Comparison of ENCODE assay signal across 25 cellular contexts in the genomic region with DNA sequence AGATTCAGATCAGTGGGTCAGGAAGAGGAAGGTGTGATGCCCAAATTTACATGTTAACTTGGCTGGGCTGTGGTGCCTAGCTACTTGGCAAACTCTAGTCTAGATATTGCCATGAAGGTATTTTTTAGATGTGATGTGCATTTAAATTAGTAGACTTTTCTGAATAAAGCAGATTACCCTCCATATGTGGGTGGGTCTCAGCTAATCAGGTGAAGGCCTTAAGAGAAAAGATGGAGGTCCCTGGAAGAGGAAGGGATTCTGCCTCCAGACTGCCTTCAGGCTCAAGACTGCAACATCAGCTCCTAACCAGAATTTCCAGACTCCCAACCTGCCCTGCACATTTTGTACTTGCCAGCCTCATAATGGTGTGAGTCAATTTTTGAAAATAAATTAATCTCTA.
DNase-seq lines count a peak whose midpoint lies in the region; ATAC-seq, FAIRE-seq and TF ChIP-seq lines count a peak whose summit lies in the region.
"Had no signal": no experiment of that assay in that cellular context is flagged by ENCODE, and none has a peak within 500 bp of the region (broad histone marks: within the 10 kb centered on the region; RNA-seq: fewer than 3 reads in every experiment).

No MANE protein-coding gene starts in this region.

- no peak overlapping the region for H3K4me2 ChIP-seq in K562 (ENCODE audit: insufficient read depth, low read length)
- H3K4me2 ChIP-seq: BLaER1 had no signal

- H3K9me3 ChIP-seq in HEK293 (ENCODE audit: control insufficient read depth, insufficient read depth, low read depth, low read length) = no peaks in the 10 kb centered on the region
- no peaks in the 10 kb centered on the region for H3K9me3 ChIP-seq in K562 (replicated peaks; ENCODE audit: control insufficient read depth, insufficient read depth, low read depth, low read length)
- H3K9me3 ChIP-seq in CD8-positive, alpha-beta T cell (ENCODE audit: low read length) = no peaks in the 10 kb centered on the region
- H3K9me3 ChIP-seq: BE2C, Caco-2 had no signal

- H3K4me3 Mint-ChIP-seq in immature natural killer cell = peak overlapping the region in 1 of 5 donors; percentile 19
- no peak overlapping the region for H3K4me3 Mint-ChIP-seq in CD8-positive, alpha-beta T cell
- H3K4me3 Mint-ChIP-seq: CD14-positive monocyte; CD4-positive, alpha-beta memory T cell; CD4-positive, CD25-positive, alpha-beta regulatory T cell had no signal

- no peak for FAIRE-seq in K562 (lab: Jason Lieb, UNC)
- FAIRE-seq: A204.1, D721Med, G401.6, GM12891, GM19239 had no signal

- POLR2A ChIA-PET in HEK293 (lab: Yijun Ruan, JAX) = no interaction called here
- POLR2A ChIA-PET in K562 (lab: Yijun Ruan, JAX) = interaction anchor here (0.5 kb wide), 1 partner anchor 115 kb away, joined by 3 read pairs; no protein-coding TSS in a partner anchor
- POLR2A ChIA-PET in CD8-positive, alpha-beta T cell (lab: Charles Lee) = interaction anchor here (0.6 kb wide), 1 partner anchor 8 kb away, joined by 8 read pairs; no protein-coding TSS in a partner anchor

- H3K9me3 Mint-ChIP-seq in immature natural killer cell = peaks cover 0 to under 1% (median 0%) of the 10 kb centered on the region in 6 donors
- no peaks in the 10 kb centered on the region for H3K9me3 Mint-ChIP-seq in CD8-positive, alpha-beta T cell

- intact Hi-C loops in K562 (cut with micrococcal nuclease) (no loop called here), left colon (cut with DNase I, micrococcal nuclease) (no loop called here)
- intact Hi-C loops in CD8-positive, alpha-beta T cell (cut with DNase I, micrococcal nuclease) = no loop called here

- no peaks in the 10 kb centered on the region for H3K79me2 ChIP-seq in K562 (ENCODE audit: control insufficient read depth, insufficient read depth, low read length)

- H3K36me3 Mint-ChIP-seq in immature natural killer cell = peaks cover 0 to 19% (median 3%) of the 10 kb centered on the region in 3 donors
- no peaks in the 10 kb centered on the region for H3K36me3 Mint-ChIP-seq in CD8-positive, alpha-beta T cell
- H3K36me3 Mint-ChIP-seq: CD4-positive, CD25-positive, alpha-beta regulatory T cell had no signal

- CTCF ChIA-PET in HEK293 (lab: Yijun Ruan, JAX) (no interaction called here), K562 (lab: Yijun Ruan, JAX; ENCODE audit: low intra/inter-chr PET ratio) (no interaction called here)
- CTCF ChIA-PET in CD8-positive, alpha-beta T cell (lab: Charles Lee) = interaction anchor here (0.6 kb wide), 1 partner anchor 41 kb away, joined by 3 read pairs; no protein-coding TSS in a partner anchor

- TF ChIP-seq EP300 in K562 (IDR thresholded peaks at IDR 0.05; ENCODE audit: low read length) = no peak

- no peaks in the 10 kb centered on the region for H3K9me1 ChIP-seq in K562 (ENCODE audit: control insufficient read depth, insufficient read depth, low read length)

- in situ Hi-C loops in K562 (cut with MboI) = no loop called here

- no TSS peak for BruUV-seq in K562 (replicated peaks; lab: Mats Ljungman, UMichigan)

- TF ChIP-seq CTCF in HEK293 (tag by site-specific recombination; IDR thresholded peaks at IDR 0.05) (no peak), K562 (IDR thresholded peaks at IDR 0.05 in 2 of 3, conservative IDR thresholded peaks at IDR 0.05 in 1 of 3; ENCODE audit: insufficient read depth in 2 of 3, low read depth in 1 of 3, low read length in 3 of 3) (no peak), epithelial cell of esophagus (IDR thresholded peaks at IDR 0.05; ENCODE audit: insufficient read depth, low read depth, low read length, missing control alignments) (no peak)
- no peak for TF ChIP-seq CTCF in CD8-positive, alpha-beta T cell (IDR thresholded peaks at IDR 0.05)

- H3K4me3 ChIP-seq in HEK293 (ENCODE audit: low read depth, low read length) (no peak overlapping the region), K562 (no peak overlapping the region), epithelial cell of esophagus (ENCODE audit: low read length) (no peak overlapping the region)
- no peak overlapping the region for H3K4me3 ChIP-seq in CD8-positive, alpha-beta T cell (ENCODE audit: low read depth, low read length)
- H3K4me3 ChIP-seq: BLaER1 had no signal

- no peaks in the 10 kb centered on the region for H3K36me3 ChIP-seq in HEK293 (ENCODE audit: control insufficient read depth in 2 of 2, insufficient read depth in 1 of 2, low read length in 2 of 2)
- H3K36me3 ChIP-seq in K562 (ENCODE audit: control insufficient read depth, insufficient read depth, low read length) = no peaks in the 10 kb centered on the region
- H3K36me3 ChIP-seq in CD8-positive, alpha-beta T cell (ENCODE audit: insufficient read depth, low read length) = no peaks in the 10 kb centered on the region
- H3K36me3 ChIP-seq: BE2C, BLaER1 had no signal

- H3K4me1 Mint-ChIP-seq in immature natural killer cell = peaks cover 18 to 24% of the 10 kb centered on the region in 2 donors
- H3K4me1 Mint-ChIP-seq in CD8-positive, alpha-beta T cell (ENCODE audit: low read depth) = peaks cover 7% of the 10 kb centered on the region

- no peak for TF ChIP-seq POLR2A in K562 (conservative IDR thresholded peaks at IDR 0.05)

- ATAC-seq in K562 (no peak), left colon (no peak)
- no peak for ATAC-seq in CD8-positive, alpha-beta T cell

- TF ChIP-seq RAD21 in K562 (CRISPR knock-in tag; conservative IDR thresholded peaks at IDR 0.05 in 1 of 2, IDR thresholded peaks at IDR 0.05 in 1 of 2) = no peak

- H3K4me1 ChIP-seq in HEK293 (ENCODE audit: control insufficient read depth, insufficient read depth, low read length) (no peaks in the 10 kb centered on the region), K562 (replicated peaks in 1 of 2; ENCODE audit: control insufficient read depth in 2 of 2, insufficient read depth in 2 of 2, low read length in 2 of 2) (peaks cover 3 to 17% of the 10 kb centered on the region in 2 experiments; a peak in 4 of 5 replicates)
- H3K4me1 ChIP-seq in CD8-positive, alpha-beta T cell (ENCODE audit: insufficient read depth, low read length) = peaks cover 7% of the 10 kb centered on the region
- H3K4me1 ChIP-seq: BE2C, Caco-2 had no signal

- H2AFZ ChIP-seq in K562 (ENCODE audit: low read depth, low read length) = no peak overlapping the region

- peak overlapping the region in 2 of 6 donors; percentile 15 to 74 for H3K27ac Mint-ChIP-seq in immature natural killer cell
- H3K27ac Mint-ChIP-seq in CD8-positive, alpha-beta T cell = no peak overlapping the region
- H3K27ac Mint-ChIP-seq: CD14-positive monocyte; CD4-positive, CD25-positive, alpha-beta regulatory T cell had no signal

- H3K9ac ChIP-seq in K562 (ENCODE audit: insufficient read depth in 1 of 2, low read depth in 2 of 2, low read length in 2 of 2) = no peak overlapping the region
- H3K9ac ChIP-seq: BLaER1 had no signal

- peaks cover 4 to 8% (median 4%) of the 10 kb centered on the region in 3 donors for H3K27me3 Mint-ChIP-seq in immature natural killer cell (ENCODE audit: low read depth in 3 of 3)
- H3K27me3 Mint-ChIP-seq in CD8-positive, alpha-beta T cell (ENCODE audit: low read depth) = peaks cover 3% of the 10 kb centered on the region
- H3K27me3 Mint-ChIP-seq: CD4-positive, alpha-beta memory T cell had no signal

- H4K20me1 ChIP-seq in K562 (replicated peaks; ENCODE audit: control insufficient read depth, insufficient read depth, low read length) = no peaks in the 10 kb centered on the region
- H4K20me1 ChIP-seq: BLaER1 had no signal

- DNase-seq in K562 (ENCODE audit: extremely low read depth in 1 of 4, low spot score in 3 of 4) (no peak), epithelial cell of esophagus (ENCODE audit: low read depth) (peak; percentile 25), HCEC 1CT (no peak), immature natural killer cell (no peak), left colon (no peak)
- no peak for DNase-seq in CD8-positive, alpha-beta T cell
- DNase-seq: 8988T; ACHN; AML-193; BE2C; C1 segment of cervical spinal cord; Caco-2; Calu3; CD4-positive, alpha-beta memory T cell; CD4-positive, CD25-positive, alpha-beta regulatory T cell; DMS79 treated with DMSO at 0.1 percent for 48 hours; GF-D8 had no signal

- H3K27me3 ChIP-seq in K562 (ENCODE audit: control insufficient read depth in 2 of 2, insufficient read depth in 2 of 2, low read length in 2 of 2) = no peaks in the 10 kb centered on the region
- H3K27me3 ChIP-seq in CD8-positive, alpha-beta T cell (ENCODE audit: insufficient read depth, low read length) = no peaks in the 10 kb centered on the region
- H3K27me3 ChIP-seq: BE2C, BLaER1 had no signal

- no peak overlapping the region for H3K27ac ChIP-seq in HEK293 (ENCODE audit: extremely low read depth, low read depth, low read length)
- H3K27ac ChIP-seq in K562 (ENCODE audit: extremely low read depth, low read depth, low read length) = no peak overlapping the region
- no peak overlapping the region for H3K27ac ChIP-seq in CD8-positive, alpha-beta T cell (ENCODE audit: low read depth, low read length)
- H3K27ac ChIP-seq: BLaER1 had no signal

TF ChIP-seq in K562, 482 proteins besides CTCF, POLR2A, EP300 and RAD21:
- TF ChIP-seq, protein P1, sequence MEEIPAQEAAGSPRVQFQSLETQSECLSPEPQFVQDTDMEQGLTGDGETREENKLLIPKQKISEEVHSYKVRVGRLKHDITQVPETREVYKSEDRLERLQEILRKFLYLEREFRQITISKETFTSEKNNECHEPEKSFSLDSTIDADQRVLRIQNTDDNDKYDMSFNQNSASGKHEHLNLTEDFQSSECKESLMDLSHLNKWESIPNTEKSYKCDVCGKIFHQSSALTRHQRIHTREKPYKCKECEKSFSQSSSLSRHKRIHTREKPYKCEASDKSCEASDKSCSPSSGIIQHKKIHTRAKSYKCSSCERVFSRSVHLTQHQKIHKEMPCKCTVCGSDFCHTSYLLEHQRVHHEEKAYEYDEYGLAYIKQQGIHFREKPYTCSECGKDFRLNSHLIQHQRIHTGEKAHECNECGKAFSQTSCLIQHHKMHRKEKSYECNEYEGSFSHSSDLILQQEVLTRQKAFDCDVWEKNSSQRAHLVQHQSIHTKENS (CRISPR knock-in tag; IDR thresholded peaks at IDR 0.05) = no peak
- TF ChIP-seq ZNF134 (CRISPR knock-in tag; conservative IDR thresholded peaks at IDR 0.05) = peak; percentile 93
